In the genomic region with DNA sequence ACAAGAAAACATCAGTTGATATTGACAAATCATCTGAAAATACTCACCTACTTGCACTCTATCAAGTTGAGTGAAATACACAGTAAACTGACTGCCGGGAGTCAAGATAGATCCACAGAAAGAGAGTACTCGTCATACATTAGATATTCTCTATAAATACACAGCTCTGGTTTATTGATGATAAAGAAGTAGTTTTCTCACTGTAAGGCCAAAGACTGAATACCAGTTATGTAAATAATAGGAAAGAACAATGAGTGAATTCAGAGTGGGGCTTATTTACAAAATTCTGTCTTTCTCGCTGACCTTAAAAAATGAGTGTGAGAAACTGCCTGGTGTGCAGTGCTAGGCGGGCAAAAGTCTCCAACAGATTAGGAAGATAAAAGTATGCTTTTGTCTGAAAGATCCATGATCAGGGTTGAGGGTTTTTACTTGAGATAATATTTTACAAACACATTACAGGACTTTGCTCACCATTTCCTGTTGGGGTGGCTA, we compare ENCODE assay signal across 21 cellular contexts.
"Had no signal": no experiment of that assay in that cellular context is flagged by ENCODE, and none has a peak within 500 bp of the region (broad histone marks: within the 10 kb centered on the region; RNA-seq: fewer than 3 reads in every experiment).

No MANE protein-coding gene starts in this region.

- DNase-seq: cerebellar nuclear complex; effector CD4-positive, alpha-beta T cell; mesenchymal stem cell; mucosa of descending colon; naive thymus-derived CD4-positive, alpha-beta T cell; nephron progenitor cell; nucleus accumbens; ovary; stimulated activated CD4-positive, alpha-beta T cell treated with anti-CD3 and anti-CD28 coated beads, Interleukin-2, amount 100 ng/mL, for 24 hours; stimulated activated CD4-positive, alpha-beta T cell treated with anti-CD3 and anti-CD28 coated beads, Interleukin-4, amount 100 ng/mL, for 24 hours; stimulated activated naive CD4-positive, alpha-beta T cell treated with Interleukin-2 at 50 U/mL for 16 hours; upper lobe of left lung had no signal

- FAIRE-seq: colon, frontal cortex, keratinocyte had no signal

- H3K9me3 ChIP-seq: mucosa of descending colon, ovary, prostate gland, right atrium auricular region, thoracic aorta, upper lobe of left lung had no signal

- H3K4me3 ChIP-seq: mucosa of descending colon, ovary, prostate gland, right atrium auricular region, thoracic aorta, tibial nerve, upper lobe of left lung had no signal

- H3K27me3 ChIP-seq: dorsolateral prefrontal cortex, ovary, right atrium auricular region, tibial nerve, upper lobe of left lung had no signal

- H3K36me3 ChIP-seq: ovary, prostate gland, right atrium auricular region, thoracic aorta, tibial nerve, upper lobe of left lung had no signal

- H3K27ac ChIP-seq: dorsolateral prefrontal cortex, ovary, prostate gland, right atrium auricular region, thoracic aorta, tibial nerve had no signal

- ATAC-seq: mucosa of descending colon; naive thymus-derived CD4-positive, alpha-beta T cell; stimulated activated effector memory CD8-positive, alpha-beta T cell treated with anti-CD3 and anti-CD28 coated beads, Interleukin-12 subunit alpha, Interleukin-12 subunit beta, amount 100 ng/mL, for 72 hours had no signal

- H3K4me1 ChIP-seq: prostate gland, right atrium auricular region, tibial nerve, upper lobe of left lung had no signal
